ENCODE assay signal across 1 cellular context in genomic region chr19:55344444-55344843, GRCh38.
TF ChIP-seq lines count a peak whose summit lies in the region.

No MANE protein-coding gene starts in this region.

TF ChIP-seq in H1, 55 proteins besides CTCF, POLR2A, EP300 and RAD21:
- no peak for TF ChIP-seq TEAD4 (IDR thresholded peaks at IDR 0.05; ENCODE audit: low read depth, low read length)
- no peak for TF ChIP-seq SRF (IDR thresholded peaks at IDR 0.05; ENCODE audit: low read depth, low read length)
- no peak for TF ChIP-seq CBX8 (IDR thresholded peaks at IDR 0.05; ENCODE audit: borderline replicate concordance, low read depth, low read length)
- TF ChIP-seq KDM5A (IDR thresholded peaks at IDR 0.05; ENCODE audit: low read length): no peak
- TF ChIP-seq TAF1 (IDR thresholded peaks at IDR 0.05; ENCODE audit: low read depth, low read length): no peak
